Comparison of ENCODE assay signal across 12 cellular contexts in genomic region chr18:6781179-6781714, GRCh38. TPM values are rescaled to one million over a fixed set of nuclear protein-coding genes. Genes with fewer than 3 reads are reported as not detected.
A peak's percentile ranks its signal among the peaks of the same experiment; 100 is the strongest.
DNase-seq lines count a peak whose midpoint lies in the region; ATAC-seq and TF ChIP-seq lines count a peak whose summit lies in the region.
"Had no signal": no experiment of that assay in that cellular context is flagged by ENCODE, and none has a peak within 500 bp of the region (broad histone marks: within the 10 kb centered on the region; RNA-seq: fewer than 3 reads in every experiment).

No MANE protein-coding gene starts in this region.

- H4K20me1 ChIP-seq in osteoblast (ENCODE audit: insufficient read depth, low read length) = no peaks in the 10 kb centered on the region

- peak overlapping the region; percentile 39 for H3K4me2 ChIP-seq in osteoblast (ENCODE audit: insufficient read depth, low read length)

- H3K4me1 ChIP-seq in heart left ventricle = peaks cover 0 to 23% (median 14%) of the 10 kb centered on the region in 12 donors
- peaks cover 15% of the 10 kb centered on the region for H3K4me1 ChIP-seq in osteoblast (ENCODE audit: insufficient read depth, low read length)
- H3K4me1 ChIP-seq in vagina = peaks cover 30% of the 10 kb centered on the region

- H3K36me3 ChIP-seq in heart left ventricle (no peaks in the 10 kb centered on the region), osteoblast (ENCODE audit: insufficient read depth, low read length) (no peaks in the 10 kb centered on the region), vagina (no peaks in the 10 kb centered on the region)
- H3K36me3 ChIP-seq: pancreas had no signal

- TF ChIP-seq POLR2A in heart left ventricle (IDR thresholded peaks at IDR 0.05) (no peak), vagina (IDR thresholded peaks at IDR 0.05) (no peak)

- peak in 3 of 4 donors; percentile 39 to 72 (median 62) for ATAC-seq in heart left ventricle

- no peaks in the 10 kb centered on the region for H3K79me2 ChIP-seq in osteoblast (ENCODE audit: insufficient read depth, low read length)

- no peak for TF ChIP-seq CTCF in heart left ventricle (IDR thresholded peaks at IDR 0.05)
- no peak for TF ChIP-seq CTCF in osteoblast (IDR thresholded peaks at IDR 0.05; ENCODE audit: extremely low read depth, low read depth, low read length)
- TF ChIP-seq CTCF in vagina (IDR thresholded peaks at IDR 0.05) = no peak

- H2AFZ ChIP-seq in osteoblast (ENCODE audit: low read length) = peak overlapping the region; percentile 72

- peak; percentile 17 for DNase-seq in NCI-H2227 (lab: John Stamatoyannopoulos, UW; ENCODE audit: unreplicated experiment)
- DNase-seq in NCI-H2227 treated with DMSO at 0.1 percent for 48 hours (lab: John Stamatoyannopoulos, UW) = no peak
- DNase-seq in heart left ventricle = peak in 2 of 5 donors; percentile 13 to 33
- peak; percentile 30 for DNase-seq in osteoblast (ENCODE audit: insufficient read length, low spot score, missing footprints)
- no peak for DNase-seq in vagina (ENCODE audit: extremely low spot score in 2 of 2)
- DNase-seq in GDM1 (lab: John Stamatoyannopoulos, UW) = no peak
- no peak for DNase-seq in NCI-H187 treated with DMSO at 0.1 percent for 48 hours (lab: John Stamatoyannopoulos, UW)
- no peak for DNase-seq in activated CD4-positive, alpha-beta T cell treated with anti-CD3 and anti-CD28 coated beads, Interleukin-2, amount 50 U/mL, for 4 hours
- DNase-seq: DMS79, NCI-H1436, pancreas had no signal

- H3K4me3 ChIP-seq in heart left ventricle (no peak overlapping the region), osteoblast (ENCODE audit: insufficient read depth, low read length) (no peak overlapping the region), vagina (no peak overlapping the region)
- H3K4me3 ChIP-seq: pancreas had no signal

- 15 to 30% (median 19%) methylated on average over 6 to 7 of the region's 7 CpGs for WGBS in heart left ventricle, 4 donors

- H3K27me3 ChIP-seq in heart left ventricle (no peaks in the 10 kb centered on the region), osteoblast (ENCODE audit: insufficient read depth, low read length) (no peaks in the 10 kb centered on the region), vagina (no peaks in the 10 kb centered on the region)
- H3K27me3 ChIP-seq: pancreas had no signal

- no peaks in the 10 kb centered on the region for H3K9me3 ChIP-seq in heart left ventricle
- H3K9me3 ChIP-seq in osteoblast (ENCODE audit: low read depth, low read length) = no peaks in the 10 kb centered on the region
- H3K9me3 ChIP-seq in vagina = no peaks in the 10 kb centered on the region
- H3K9me3 ChIP-seq: pancreas had no signal

- intact Hi-C loops in heart left ventricle (cut with DNase I) = no loop called here
- intact Hi-C loops in vagina (cut with DNase I) = no loop called here

- H3K27ac ChIP-seq in heart left ventricle (peak overlapping the region in 11 of 12 donors; percentile 22 to 58 (median 34)), osteoblast (ENCODE audit: low read depth, low read length) (no peak overlapping the region), vagina (peak overlapping the region; percentile 52)
- H3K27ac ChIP-seq: epithelial cell of prostate, pancreas had no signal

RNA-seq across cellular contexts. Expression of gene ARHGAP28, which starts 51.7 kb away (rescaled TPM):
- total RNA-seq in heart left ventricle = 1 to 10 TPM in 8 of 9 donors, under 1 TPM in 1; 0.42 to 7.5 (median 1.8) TPM
- polyA plus RNA-seq in heart left ventricle = 1 to 10 TPM in 1 of 2 donors, under 1 TPM in 1; 0.61 to 1.1 TPM
- total RNA-seq in osteoblast = 23.9 and 24.2 TPM in 2 replicates
- total RNA-seq in vagina = 7.6 TPM

Comparison
In these comparisons a context has a peak if more than half of its experiments do, and no peak if none do; other contexts are left out.
1. DNase-seq: peak in NCI-H2227 (single experiment) and osteoblast (single experiment); none in NCI-H2227 treated with DMSO at 0.1 percent for 48 hours (single experiment), vagina (0 of 2), GDM1 (single experiment), NCI-H187 treated with DMSO at 0.1 percent for 48 hours (single experiment) and activated CD4-positive, alpha-beta T cell treated with anti-CD3 and anti-CD28 coated beads, Interleukin-2, amount 50 U/mL, for 4 hours (0 of 2).